9 cellular contexts compared by ENCODE assay signal in the genomic region with DNA sequence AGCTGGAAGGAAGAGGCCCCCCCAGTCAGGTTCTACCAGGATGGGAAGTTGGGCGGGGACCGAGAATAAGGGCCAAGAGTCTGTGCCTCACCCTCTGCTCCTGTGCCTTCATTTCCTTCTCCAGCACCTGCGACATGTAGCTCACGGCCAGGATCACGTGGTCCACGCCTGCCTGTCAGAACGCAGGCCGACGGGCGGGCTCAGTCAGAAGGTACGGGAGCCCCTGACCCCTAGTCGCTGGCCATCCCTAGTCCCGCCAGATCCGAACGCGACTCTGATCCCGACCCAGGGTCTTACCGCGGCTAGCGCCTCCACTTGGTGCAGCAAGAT. TPM values are rescaled to one million over a fixed set of nuclear protein-coding genes. Genes with fewer than 3 reads are reported as not detected.
DNase-seq lines count a peak whose midpoint lies in the region; ATAC-seq, FAIRE-seq and TF ChIP-seq lines count a peak whose summit lies in the region.
"Had no signal": no experiment of that assay in that cellular context is flagged by ENCODE, and none has a peak within 500 bp of the region (broad histone marks: within the 10 kb centered on the region; RNA-seq: fewer than 3 reads in every experiment).

No MANE protein-coding gene starts in this region.

- no peak for FAIRE-seq in small intestine (lab: Jason Lieb, UNC)

- H3K4me3 Mint-ChIP-seq in T-cell (peak overlapping the region; percentile 92 to 95 (median 92)), brain (peak overlapping the region; percentile 93 to 95 (median 94))

- CTCF ChIA-PET in T-cell (lab: Charles Lee) = interaction anchor here in 1 of 2 donors (1.5 kb wide), 1 partner anchor 184 kb away, joined by 4 read pairs; no protein-coding TSS in a partner anchor

- no peak for TF ChIP-seq CTCF in HL-60 (IDR thresholded peaks at IDR 0.05; ENCODE audit: insufficient read depth, low read length)
- TF ChIP-seq CTCF in brain (conservative IDR thresholded peaks at IDR 0.05) = no peak

- H3K36me3 ChIP-seq in small intestine (ENCODE audit: control insufficient read depth in 2 of 2, insufficient read depth in 2 of 2, low read length in 2 of 2) = peaks cover 0 to 4% of the 10 kb centered on the region in 2 donors

- peak overlapping the region; percentile 76 for H3K4me3 ChIP-seq in HL-60 (replicated peaks; ENCODE audit: insufficient read depth, low read length)
- peak overlapping the region; percentile 86 to 98 for H3K4me3 ChIP-seq in small intestine (ENCODE audit: low read depth in 1 of 2, low read length in 2 of 2)

- H3K27me3 ChIP-seq in HL-60 (ENCODE audit: insufficient read depth, poor library complexity, severe bottlenecking) (no peaks in the 10 kb centered on the region), small intestine (ENCODE audit: control insufficient read depth in 2 of 2, insufficient read depth in 2 of 2, low read length in 2 of 2) (no peaks in the 10 kb centered on the region)

- H3K4me1 Mint-ChIP-seq in T-cell (peaks cover 36 to 44% (median 41%) of the 10 kb centered on the region in 3 donors), brain (peaks cover 45% of the 10 kb centered on the region)

- H3K27me3 Mint-ChIP-seq in T-cell = no peaks in the 10 kb centered on the region
- peaks cover 7% of the 10 kb centered on the region for H3K27me3 Mint-ChIP-seq in brain

- 1% methylated on average over 19 to 20 of the region's 20 CpGs for WGBS in small intestine, 3 donors

- H3K9me3 ChIP-seq in small intestine (ENCODE audit: control insufficient read depth, low read depth) = no peaks in the 10 kb centered on the region

- H3K27ac Mint-ChIP-seq in T-cell (peak overlapping the region; percentile 92 to 96), brain (peak overlapping the region; percentile 73 to 98 (median 96))

- H3K27ac ChIP-seq in HL-60 (replicated peaks) (peak overlapping the region; percentile 96), small intestine (ENCODE audit: low read depth in 1 of 2, low read length in 1 of 2) (peak overlapping the region; percentile 99)

- peak; percentile 54 for DNase-seq in COLO829 (ENCODE audit: low spot score)
- DNase-seq in HL-60 (ENCODE audit: low read depth in 1 of 2, low spot score in 1 of 2) = peak in 1 of 2 experiments; percentile 71
- peak in 33 of 34 experiments; percentile 22 to 71 (median 54) for DNase-seq in T-cell
- peak; percentile 50 for DNase-seq in iPS-NIHi11 (ENCODE audit: low spot score)
- peak; percentile 90 for DNase-seq in small intestine
- DNase-seq in kidney glomerular epithelial cell (lab: John Stamatoyannopoulos, UW) = no peak

- H3K4me1 ChIP-seq in small intestine (ENCODE audit: control insufficient read depth in 2 of 2, insufficient read depth in 1 of 2, low read depth in 1 of 2, low read length in 1 of 2) = no peaks in the 10 kb centered on the region

- POLR2A ChIA-PET in T-cell (lab: Charles Lee) = no interaction called here

- ATAC-seq in T-cell (replicated peaks in 1 of 4) (peak; percentile 25 to 37 (median 30)), GM21786 (IDR thresholded peaks at IDR 0.05; ENCODE audit: unreplicated experiment) (no peak)

- H3K9me3 Mint-ChIP-seq in T-cell (no peaks in the 10 kb centered on the region), brain (no peaks in the 10 kb centered on the region)

- H3K36me3 Mint-ChIP-seq in T-cell (peaks cover 13% of the 10 kb centered on the region), brain (peaks cover 9% of the 10 kb centered on the region)

RNA-seq across cellular contexts. Expression of gene GMPPB, which starts 0.5 kb away (rescaled TPM):
- total RNA-seq in T-cell = 10 to 100 TPM; 34.5 to 54.5 (median 39.9) TPM
- 10.8 TPM for polyA plus RNA-seq in brain (ENCODE audit: insufficient read depth, low read depth, low replicate concordance)
- 10 to 100 TPM; 18.1 to 47.1 (median 22.4) TPM for polyA plus RNA-seq in small intestine

RNA-seq across cellular contexts. Expression of gene AMIGO3, which starts 3.8 kb away (rescaled TPM):
- total RNA-seq in T-cell = 1 to 10 TPM in 1 of 5 donors, under 1 TPM in 2, not detected in 2; 0.20 to 1.4 (median 0.26) TPM
- 2.0 TPM for polyA plus RNA-seq in brain (ENCODE audit: insufficient read depth, low read depth, low replicate concordance)
- polyA plus RNA-seq in small intestine = under 1 TPM in 2 of 3 donors, not detected in 1; 0.81 to 0.84 TPM
- total RNA-seq: NCI-H460 had no signal

RNA-seq across cellular contexts. Expression of gene RNF123, which starts 33.9 kb away (rescaled TPM):
- total RNA-seq in T-cell = 10 to 100 TPM; 40.9 to 79.8 (median 72.8) TPM
- polyA plus RNA-seq in brain (ENCODE audit: insufficient read depth, low read depth, low replicate concordance) (33.9 TPM), small intestine (10 to 100 TPM; 31.7 to 59.9 (median 42.7) TPM)

RNA-seq across cellular contexts. Expression of gene MST1, which starts 34.0 kb away (rescaled TPM):
- 10 to 100 TPM in 4 of 5 donors, 1 to 10 TPM in 1; 9.9 to 16.1 (median 12.6) TPM for total RNA-seq in T-cell
- polyA plus RNA-seq in brain (ENCODE audit: insufficient read depth, low read depth, low replicate concordance) = 2.2 TPM
- polyA plus RNA-seq in small intestine = 100 to 1,000 TPM; 157 to 458 (median 212) TPM

RNA-seq across cellular contexts. Expression of gene APEH, which starts 49.1 kb away (rescaled TPM):
- 100 to 1,000 TPM in 4 of 5 donors, 10 to 100 TPM in 1; 82.8 to 162 (median 141) TPM for total RNA-seq in T-cell
- polyA plus RNA-seq in brain (ENCODE audit: insufficient read depth, low read depth, low replicate concordance) = 74.0 TPM
- 10 to 100 TPM; 66.2 to 83.0 (median 80.7) TPM for polyA plus RNA-seq in small intestine
